In the genomic region with DNA sequence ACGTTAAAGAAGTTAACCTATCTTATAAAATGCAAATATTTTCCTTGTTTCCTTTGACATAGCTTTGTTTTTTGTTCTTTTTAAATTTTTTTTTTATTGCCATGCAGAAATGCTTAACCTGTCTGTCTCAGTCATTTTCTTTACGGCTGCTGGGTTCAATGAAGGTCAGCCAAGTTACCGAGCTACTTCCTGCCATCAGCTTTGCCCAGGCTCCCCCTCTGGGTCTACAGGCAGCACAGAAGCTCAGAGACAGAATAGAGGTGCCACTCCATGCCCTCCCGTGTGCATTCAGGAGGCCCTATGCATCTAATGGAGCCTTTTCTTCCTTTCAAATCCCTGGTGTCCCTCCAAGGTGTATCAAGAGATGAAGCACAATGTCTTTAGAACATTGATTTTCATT, we compare ENCODE assay signal across 29 cellular contexts.
"Had no signal": no experiment of that assay in that cellular context is flagged by ENCODE, and none has a peak within 500 bp of the region (broad histone marks: within the 10 kb centered on the region; RNA-seq: fewer than 3 reads in every experiment).

No MANE protein-coding gene starts in this region.

- H3K4me1 ChIP-seq: adrenal gland, body of pancreas, esophagus squamous epithelium, gastroesophageal sphincter, heart right ventricle had no signal

- H3K36me3 ChIP-seq: adrenal gland, esophagus squamous epithelium, gastroesophageal sphincter, heart right ventricle had no signal

- H3K27me3 ChIP-seq: adrenal gland, body of pancreas, esophagus squamous epithelium, gastroesophageal sphincter had no signal

- DNase-seq: activated CD4-positive, alpha-beta memory T cell treated with anti-CD3 and anti-CD28 coated beads for 36 hours; activated CD4-positive, alpha-beta T cell treated with anti-CD3 and anti-CD28 coated beads for 36 hours; activated CD4-positive, alpha-beta T cell treated with anti-CD3 and anti-CD28 coated beads, Interleukin-2, amount 10 ng/mL, durations not matched to agents 24 days and 14 days; activated CD4-positive, CD25-positive, alpha-beta regulatory T cell; activated CD4-positive, CD25-positive, alpha-beta regulatory T cell treated with anti-CD3 and anti-CD28 coated beads, Interleukin-2, amount 50 U/mL, for 72 hours; activated CD8-positive, alpha-beta memory T cell treated with anti-CD3 and anti-CD28 coated beads, Interleukin-2, amount 10 ng/mL, durations not matched to agents 7 days and 5 days; activated CD8-positive, alpha-beta memory T cell treated with anti-CD3 and anti-CD28 coated beads, Interleukin-2, amount 50 U/mL, for 4 hours; activated CD8-positive, alpha-beta T cell treated with anti-CD3 and anti-CD28 coated beads, Interleukin-2, amount 10 ng/mL, durations not matched to agents 7 days and 5 days; activated effector memory CD4-positive, alpha-beta T cell treated with anti-CD3 and anti-CD28 coated beads, Interleukin-2, amount 50 U/mL, for 16 hours; activated naive CD4-positive, alpha-beta T cell treated with anti-CD3 and anti-CD28 coated beads for 36 hours; activated naive CD8-positive, alpha-beta T cell treated with anti-CD3 and anti-CD28 coated beads for 36 hours; activated naive CD8-positive, alpha-beta T cell treated with anti-CD3 and anti-CD28 coated beads, Interleukin-2, amount 50 U/mL, for 24 hours; activated T-cell treated with anti-CD3 and anti-CD28 coated beads, Interleukin-2, amount 50 U/mL, for 1 hour; activated T-cell treated with anti-CD3 and anti-CD28 coated beads, Interleukin-2, amount 50 U/mL, for 48 hours; adrenal gland; amygdala; aorta; body of pancreas; caudate nucleus; cortex of kidney; dermis blood vessel endothelial cell; effector CD4-positive, alpha-beta T cell; effector memory CD8-positive, alpha-beta T cell; erythroblast; esophagus squamous epithelium; foreskin melanocyte; heart right ventricle; T-helper 2 cell had no signal

- ATAC-seq: activated CD4-positive, alpha-beta T cell treated with anti-CD3 and anti-CD28 coated beads for 36 hours; activated CD8-positive, alpha-beta memory T cell treated with anti-CD3 and anti-CD28 coated beads, Interleukin-2, amount 10 ng/mL, durations not matched to agents 7 days and 5 days; activated CD8-positive, alpha-beta T cell treated with anti-CD3 and anti-CD28 coated beads, Interleukin-2, amount 10 ng/mL, durations not matched to agents 7 days and 5 days; activated naive CD8-positive, alpha-beta T cell treated with anti-CD3 and anti-CD28 coated beads, Interleukin-2, amount 50 U/mL, for 24 hours; body of pancreas; effector memory CD8-positive, alpha-beta T cell; gastroesophageal sphincter; heart right ventricle had no signal

- H3K9me3 ChIP-seq: adrenal gland, body of pancreas, esophagus squamous epithelium, gastroesophageal sphincter had no signal

- H3K4me3 ChIP-seq: adrenal gland, body of pancreas, esophagus squamous epithelium, gastroesophageal sphincter, heart right ventricle had no signal

- H3K27ac ChIP-seq: adrenal gland, body of pancreas, esophagus squamous epithelium, gastroesophageal sphincter, heart right ventricle had no signal
